Comparison of ENCODE assay signal across 1 cellular context in genomic region chr3:160001850-160002623, GRCh38.
TF ChIP-seq lines count a peak whose summit lies in the region.

No MANE protein-coding gene starts in this region.

TF ChIP-seq in SK-N-SH treated with all-trans-retinoic acid at 6 μM for 48 hours, 23 proteins besides CTCF, POLR2A, EP300 and RAD21 (continued from another document):
- no peak for TF ChIP-seq CREB5 (CRISPR knock-in tag; IDR thresholded peaks at IDR 0.05; ENCODE audit: low read depth)
- TF ChIP-seq CSRNP3 (CRISPR knock-in tag; IDR thresholded peaks at IDR 0.05) = no peak
- no peak for TF ChIP-seq BACH2 (CRISPR knock-in tag; IDR thresholded peaks at IDR 0.05; ENCODE audit: borderline replicate concordance)
- no peak for TF ChIP-seq ARNTL (CRISPR knock-in tag; IDR thresholded peaks at IDR 0.05; ENCODE audit: borderline replicate concordance, low read depth)
- no peak for TF ChIP-seq PATZ1 (CRISPR knock-in tag; IDR thresholded peaks at IDR 0.05; ENCODE audit: borderline replicate concordance)
- TF ChIP-seq ZNF565 (CRISPR knock-in tag; conservative IDR thresholded peaks at IDR 0.05; ENCODE audit: low read depth) = no peak
